Comparison of ENCODE assay signal across 10 cellular contexts in genomic region chr7:150739045-150739432, GRCh38. TPM values are rescaled to one million over a fixed set of nuclear protein-coding genes. Genes with fewer than 3 reads are reported as not detected.
DNase-seq lines count a peak whose midpoint lies in the region; ATAC-seq, FAIRE-seq and TF ChIP-seq lines count a peak whose summit lies in the region.
"Had no signal": no experiment of that assay in that cellular context is flagged by ENCODE, and none has a peak within 500 bp of the region (broad histone marks: within the 10 kb centered on the region; RNA-seq: fewer than 3 reads in every experiment).

No MANE protein-coding gene starts in this region.

- H3K27me3 ChIP-seq in HCT116 (ENCODE audit: insufficient read depth, low read length) (peaks cover 70% of the 10 kb centered on the region), lower lobe of right lung (ENCODE audit: low read depth) (no peaks in the 10 kb centered on the region), testis (no peaks in the 10 kb centered on the region)

- peaks cover 41 to 43% of the 10 kb centered on the region in 2 donors for H3K36me3 Mint-ChIP-seq in CD14-positive monocyte
- H3K36me3 Mint-ChIP-seq in activated naive CD8-positive, alpha-beta T cell treated with anti-CD3 and anti-CD28 coated beads, Interleukin-2, amount 10 ng/mL, durations not matched to agents 7 days and 5 days = peaks cover 57% of the 10 kb centered on the region

- H4K20me1 ChIP-seq in HCT116 (ENCODE audit: insufficient read depth) = no peaks in the 10 kb centered on the region

- peak; percentile 44; the same call in 1 of the 2 replicates for TF ChIP-seq RAD21 in HCT116 (IDR thresholded peaks at IDR 0.05; ENCODE audit: low read depth)

- no peaks in the 10 kb centered on the region for H3K79me2 ChIP-seq in HCT116 (ENCODE audit: insufficient read depth, low read length)

- no peak for FAIRE-seq in RCC 7860 (lab: Jason Lieb, UNC)

- no peak for TF ChIP-seq POLR2A in HCT116 (IDR thresholded peaks at IDR 0.05; ENCODE audit: borderline replicate concordance, extremely low read depth, insufficient read depth, insufficient read length)
- no peak for TF ChIP-seq POLR2A in testis (IDR thresholded peaks at IDR 0.05)

- H3K9ac ChIP-seq in HCT116 (ENCODE audit: low read length) = no peak overlapping the region

- TF ChIP-seq CTCF in CD14-positive monocyte (IDR thresholded peaks at IDR 0.05) (no peak), HCT116 (IDR thresholded peaks at IDR 0.05 in 2 of 3, conservative IDR thresholded peaks at IDR 0.05 in 1 of 3; ENCODE audit: borderline replicate concordance in 1 of 3, insufficient read depth in 1 of 3, low read depth in 2 of 3, low read length in 2 of 3) (peak in 2 of 3 experiments; percentile 24 to 32; a peak in 3 of 6 replicates), lower lobe of right lung (IDR thresholded peaks at IDR 0.05) (peak; percentile 22), testis (IDR thresholded peaks at IDR 0.05) (no peak)

- H3K36me3 ChIP-seq in HCT116 (ENCODE audit: control insufficient read depth in 1 of 2, insufficient read depth in 2 of 2, low read length in 2 of 2) = no peaks in the 10 kb centered on the region
- H3K36me3 ChIP-seq in lower lobe of right lung = peaks cover 34% of the 10 kb centered on the region
- H3K36me3 ChIP-seq in testis (ENCODE audit: low read depth, missing control alignments) = no peaks in the 10 kb centered on the region

- no peak for DNase-seq in CD14-positive monocyte (ENCODE audit: low spot score)
- DNase-seq in HCT116 (ENCODE audit: low read depth, low spot score) = no peak
- no peak for DNase-seq in activated naive CD8-positive, alpha-beta T cell treated with anti-CD3 and anti-CD28 coated beads, Interleukin-2, amount 10 ng/mL, durations not matched to agents 7 days and 5 days
- DNase-seq in lower lobe of right lung = no peak
- DNase-seq in COLO829 (ENCODE audit: low spot score) = no peak
- DNase-seq in testis = no peak
- no peak for DNase-seq in RCC 7860 (ENCODE audit: low spot score)
- DNase-seq in hippocampal formation (lab: John Stamatoyannopoulos, UW) = no peak

- BruUV-seq in HCT116 (replicated peaks; lab: Mats Ljungman, UMichigan) = no TSS peak

- H2AFZ ChIP-seq in HCT116 (ENCODE audit: low read depth, low read length, poor library complexity, severe bottlenecking) = no peak overlapping the region

- H3K4me3 ChIP-seq in HCT116 (replicated peaks in 1 of 2; ENCODE audit: low read depth in 1 of 2, low read length in 2 of 2) = no peak overlapping the region
- H3K4me3 ChIP-seq in lower lobe of right lung = peak overlapping the region; percentile 68
- no peak overlapping the region for H3K4me3 ChIP-seq in testis

- H3K4me3 Mint-ChIP-seq in CD14-positive monocyte = peak overlapping the region; percentile 95 to 99
- peak overlapping the region; percentile 98 for H3K4me3 Mint-ChIP-seq in activated naive CD8-positive, alpha-beta T cell treated with anti-CD3 and anti-CD28 coated beads, Interleukin-2, amount 10 ng/mL, durations not matched to agents 7 days and 5 days

- peaks cover 73% of the 10 kb centered on the region for H3K4me1 Mint-ChIP-seq in CD14-positive monocyte
- peaks cover 72% of the 10 kb centered on the region for H3K4me1 Mint-ChIP-seq in activated naive CD8-positive, alpha-beta T cell treated with anti-CD3 and anti-CD28 coated beads, Interleukin-2, amount 10 ng/mL, durations not matched to agents 7 days and 5 days

- CTCF ChIA-PET in HCT116 (lab: Charles Lee) = interaction anchor here (1.0 to 1.4 kb wide), 4 partner anchors 16 to 271 kb away, joined by 3 to 5 read pairs (median 3); no protein-coding TSS in a partner anchor

- H3K27ac ChIP-seq in HCT116 (ENCODE audit: low read depth, low read length) (no peak overlapping the region), lower lobe of right lung (peak overlapping the region; percentile 86), testis (peak overlapping the region in 1 of 2 donors; percentile 23)

- intact Hi-C loops in CD14-positive monocyte (cut with micrococcal nuclease) = no loop called here
- intact Hi-C loops in HCT116 (cut with micrococcal nuclease) = no loop called here
- intact Hi-C loops in lower lobe of right lung (cut with DNase I) = no loop called here
- intact Hi-C loops in testis (cut with DNase I; ENCODE audit: low total_unique reads) = no loop called here

- H3K27me3 Mint-ChIP-seq in CD14-positive monocyte (ENCODE audit: low read depth in 3 of 3) = peaks cover 0 to 3% (median 2%) of the 10 kb centered on the region in 3 donors
- no peaks in the 10 kb centered on the region for H3K27me3 Mint-ChIP-seq in activated naive CD8-positive, alpha-beta T cell treated with anti-CD3 and anti-CD28 coated beads, Interleukin-2, amount 10 ng/mL, durations not matched to agents 7 days and 5 days

- H3K27ac Mint-ChIP-seq in CD14-positive monocyte = peak overlapping the region in 1 of 7 donors; percentile 90
- H3K27ac Mint-ChIP-seq in activated naive CD8-positive, alpha-beta T cell treated with anti-CD3 and anti-CD28 coated beads, Interleukin-2, amount 10 ng/mL, durations not matched to agents 7 days and 5 days = peak overlapping the region; percentile 98

- ATAC-seq in HCT116 = peak; percentile 45; the same call in 1 of the 2 replicates
- no peak for ATAC-seq in activated naive CD8-positive, alpha-beta T cell treated with anti-CD3 and anti-CD28 coated beads, Interleukin-2, amount 10 ng/mL, durations not matched to agents 7 days and 5 days (ENCODE audit: low read depth)
- no peak for ATAC-seq in lower lobe of right lung

- H3K4me2 ChIP-seq in HCT116 (ENCODE audit: low read length) = peak overlapping the region; percentile 37; the same call in 1 of the 2 replicates

- H3K9me3 Mint-ChIP-seq in CD14-positive monocyte = peaks cover 0 to 8% (median 3%) of the 10 kb centered on the region in 7 donors
- H3K9me3 Mint-ChIP-seq in activated naive CD8-positive, alpha-beta T cell treated with anti-CD3 and anti-CD28 coated beads, Interleukin-2, amount 10 ng/mL, durations not matched to agents 7 days and 5 days = no peaks in the 10 kb centered on the region
- H3K9me3 Mint-ChIP-seq: IgD-negative memory B cell had no signal

- no peaks in the 10 kb centered on the region for H3K9me2 ChIP-seq in HCT116 (ENCODE audit: insufficient read depth)

- POLR2A ChIA-PET in HCT116 (lab: Charles Lee) = no interaction called here
- POLR2A ChIA-PET in activated naive CD8-positive, alpha-beta T cell treated with anti-CD3 and anti-CD28 coated beads, Interleukin-2, amount 10 ng/mL, durations not matched to agents 7 days and 5 days (lab: Charles Lee) = interaction anchor here (0.9 to 5.5 kb wide), 14 partner anchors 9 to 290 kb away, joined by 3 to 35 read pairs (median 9); partner anchors contain the start of genes GIMAP1, GIMAP2, GIMAP6 and GIMAP8

- RAD21 ChIA-PET in HCT116 (lab: Charles Lee; ENCODE audit: low non-redundant PET in 1 of 2, low total read pairs in 2 of 2, uncharacterized antibody in 2 of 2, unreplicated experiment in 2 of 2) = no interaction called here

- H3K4me1 ChIP-seq in HCT116 (ENCODE audit: control insufficient read depth in 1 of 2, insufficient read depth in 2 of 2, low read length in 2 of 2) = peaks cover 0 to 10% of the 10 kb centered on the region in 2 experiments; a peak in 3 of 4 replicates
- H3K4me1 ChIP-seq in lower lobe of right lung = peaks cover 28% of the 10 kb centered on the region
- H3K4me1 ChIP-seq in testis = peaks cover 2% of the 10 kb centered on the region

- H3K9me3 ChIP-seq in HCT116 (ENCODE audit: control insufficient read depth in 1 of 2, insufficient read depth in 1 of 2, low read depth in 1 of 2, low read length in 2 of 2) (no peaks in the 10 kb centered on the region), lower lobe of right lung (no peaks in the 10 kb centered on the region), testis (no peaks in the 10 kb centered on the region)

RNA-seq across cellular contexts. Expression of gene GIMAP5, which starts 1.8 kb away (rescaled TPM):
- 10 to 100 TPM; 14.4 to 17.1 TPM for polyA plus RNA-seq in CD14-positive monocyte
- total RNA-seq in HCT116 (2021; ENCODE audit: unreplicated experiment) = 0.57 TPM
- polyA plus RNA-seq in HCT116 (2012) = not detected in 2 replicates
- total RNA-seq in activated naive CD8-positive, alpha-beta T cell treated with anti-CD3 and anti-CD28 coated beads, Interleukin-2, amount 10 ng/mL, durations not matched to agents 7 days and 5 days = 100 to 1,000 TPM; 112 to 123 TPM
- total RNA-seq in lower lobe of right lung = 31.9 TPM
- total RNA-seq in testis = 10 to 100 TPM in 1 of 2 donors, 1 to 10 TPM in 1; 8.4 to 10.6 TPM
- polyA plus RNA-seq in testis (ENCODE audit: insufficient read depth, low read depth, low replicate concordance) = 13.6 TPM
- polyA plus RNA-seq: keratinocyte had no signal

RNA-seq across cellular contexts. Expression of gene GIMAP1, which starts 22.6 kb away (rescaled TPM):
- polyA plus RNA-seq in CD14-positive monocyte (10 to 100 TPM; 11.4 to 19.6 TPM), testis (ENCODE audit: insufficient read depth, low read depth, low replicate concordance) (2.8 TPM)
- total RNA-seq in HCT116 (2021; ENCODE audit: unreplicated experiment) (0.10 TPM), lower lobe of right lung (18.8 TPM), testis (1 to 10 TPM; 1.4 to 1.7 TPM)
- not detected in 2 replicates for polyA plus RNA-seq in HCT116 (2012)
- total RNA-seq in activated naive CD8-positive, alpha-beta T cell treated with anti-CD3 and anti-CD28 coated beads, Interleukin-2, amount 10 ng/mL, durations not matched to agents 7 days and 5 days = 10 to 100 TPM; 42.1 to 43.0 TPM
- polyA plus RNA-seq: keratinocyte had no signal

RNA-seq across cellular contexts. Expression of gene GIMAP2, which starts 53.5 kb away (rescaled TPM):
- 10 to 100 TPM; 45.6 to 47.0 TPM for polyA plus RNA-seq in CD14-positive monocyte
- total RNA-seq in HCT116 (2021; ENCODE audit: unreplicated experiment) = not detected
- not detected in 2 replicates for polyA plus RNA-seq in HCT116 (2012)
- 100 to 1,000 TPM; 139 to 140 TPM for total RNA-seq in activated naive CD8-positive, alpha-beta T cell treated with anti-CD3 and anti-CD28 coated beads, Interleukin-2, amount 10 ng/mL, durations not matched to agents 7 days and 5 days
- total RNA-seq in lower lobe of right lung = 46.9 TPM
- 1 to 10 TPM; 1.9 to 2.4 TPM for total RNA-seq in testis
- polyA plus RNA-seq in testis (ENCODE audit: insufficient read depth, low read depth, low replicate concordance) = 6.5 TPM

Comparison
In these comparisons a context has a peak if more than half of its experiments do, and no peak if none do; other contexts are left out.
1. CTCF ChIP-seq: peak in HCT116 (2 of 3) and lower lobe of right lung (single experiment); none in CD14-positive monocyte (single experiment) and testis (0 of 3).
2. RNA of gene GIMAP2, which starts 53.5 kb away (total RNA-seq): 139 to 140 TPM in activated naive CD8-positive, alpha-beta T cell treated with anti-CD3 and anti-CD28 coated beads, Interleukin-2, amount 10 ng/mL, durations not matched to agents 7 days and 5 days and 46.9 TPM in lower lobe of right lung (single experiment); 1.9 to 2.4 TPM in testis and not detected in HCT116 (single experiment); every median in the first group is over 10 times any median in the second.